9 cellular contexts compared by ENCODE assay signal in genomic region chr17:72515291-72516065, GRCh38.
DNase-seq lines count a peak whose midpoint lies in the region; ATAC-seq and TF ChIP-seq lines count a peak whose summit lies in the region.
"Had no signal": no experiment of that assay in that cellular context is flagged by ENCODE, and none has a peak within 500 bp of the region (broad histone marks: within the 10 kb centered on the region; RNA-seq: fewer than 3 reads in every experiment).

No MANE protein-coding gene starts in this region.

- no peak overlapping the region for H3K4me3 ChIP-seq in gastroesophageal sphincter

- H3K36me3 Mint-ChIP-seq in activated CD4-positive, alpha-beta memory T cell treated with anti-CD3 and anti-CD28 coated beads, Interleukin-2, amount 10 ng/mL, durations not matched to agents 7 days and 5 days (ENCODE audit: low read depth), result no peaks in the 10 kb centered on the region
- H3K36me3 Mint-ChIP-seq: activated naive CD4-positive, alpha-beta T cell treated with anti-CD3 and anti-CD28 coated beads, Interleukin-2, amount 50 U/mL, for 24 hours had no signal

- POLR2A ChIA-PET in activated CD4-positive, alpha-beta memory T cell treated with anti-CD3 and anti-CD28 coated beads, Interleukin-2, amount 10 ng/mL, durations not matched to agents 7 days and 5 days (lab: Charles Lee), result no interaction called here

- no peaks in the 10 kb centered on the region for H3K36me3 ChIP-seq in gastroesophageal sphincter

- no peak for TF ChIP-seq EP300 in gastroesophageal sphincter (IDR thresholded peaks at IDR 0.05)

- 55 to 89% methylated on average over 4 to 6 of the region's 13 CpGs for WGBS in gastroesophageal sphincter (ENCODE audit: low coverage in 1 of 2), 2 donors

- H3K27me3 ChIP-seq in gastroesophageal sphincter, result peaks cover 15% of the 10 kb centered on the region

- no peak overlapping the region for H3K27ac ChIP-seq in gastroesophageal sphincter

- ATAC-seq in HG02678 (IDR thresholded peaks at IDR 0.05; ENCODE audit: unreplicated experiment) (peak; percentile 19), SK-N-SH treated with all-trans-retinoic acid at 6 μM for 48 hours (peak; percentile 53), gastroesophageal sphincter (no peak)

- CTCF ChIA-PET in activated CD4-positive, alpha-beta memory T cell treated with anti-CD3 and anti-CD28 coated beads, Interleukin-2, amount 10 ng/mL, durations not matched to agents 7 days and 5 days (lab: Charles Lee), result no interaction called here

- H3K4me1 Mint-ChIP-seq in activated CD4-positive, alpha-beta memory T cell treated with anti-CD3 and anti-CD28 coated beads, Interleukin-2, amount 10 ng/mL, durations not matched to agents 7 days and 5 days, result no peaks in the 10 kb centered on the region
- H3K4me1 Mint-ChIP-seq: activated naive CD4-positive, alpha-beta T cell treated with anti-CD3 and anti-CD28 coated beads, Interleukin-2, amount 50 U/mL, for 24 hours had no signal

- H3K27ac Mint-ChIP-seq in activated CD4-positive, alpha-beta memory T cell treated with anti-CD3 and anti-CD28 coated beads, Interleukin-2, amount 10 ng/mL, durations not matched to agents 7 days and 5 days, result no peak overlapping the region
- H3K27ac Mint-ChIP-seq: activated naive CD4-positive, alpha-beta T cell treated with anti-CD3 and anti-CD28 coated beads, Interleukin-2, amount 50 U/mL, for 24 hours had no signal

- no peaks in the 10 kb centered on the region for H3K9me3 ChIP-seq in gastroesophageal sphincter

- H3K9me3 Mint-ChIP-seq in activated CD4-positive, alpha-beta memory T cell treated with anti-CD3 and anti-CD28 coated beads, Interleukin-2, amount 10 ng/mL, durations not matched to agents 7 days and 5 days, result no peaks in the 10 kb centered on the region
- H3K9me3 Mint-ChIP-seq: activated naive CD4-positive, alpha-beta T cell treated with anti-CD3 and anti-CD28 coated beads, Interleukin-2, amount 50 U/mL, for 24 hours had no signal

- H3K27me3 Mint-ChIP-seq in activated CD4-positive, alpha-beta memory T cell treated with anti-CD3 and anti-CD28 coated beads, Interleukin-2, amount 10 ng/mL, durations not matched to agents 7 days and 5 days, result no peaks in the 10 kb centered on the region

- no peak for TF ChIP-seq CTCF in gastroesophageal sphincter (IDR thresholded peaks at IDR 0.05)

- H3K4me1 ChIP-seq in gastroesophageal sphincter, result peaks cover 0 to 3% (median 0%) of the 10 kb centered on the region in 3 donors

- H3K4me3 Mint-ChIP-seq in activated CD4-positive, alpha-beta memory T cell treated with anti-CD3 and anti-CD28 coated beads, Interleukin-2, amount 10 ng/mL, durations not matched to agents 7 days and 5 days, result no peak overlapping the region
- H3K4me3 Mint-ChIP-seq: activated naive CD4-positive, alpha-beta T cell treated with anti-CD3 and anti-CD28 coated beads, Interleukin-2, amount 50 U/mL, for 24 hours had no signal

- no peak for TF ChIP-seq POLR2A in gastroesophageal sphincter (IDR thresholded peaks at IDR 0.05)

- DNase-seq in AG20443 (ENCODE audit: low spot score) (peak; percentile 51), kidney tubule cell (ENCODE audit: low spot score) (peak; percentile 85), epidermal melanocyte (ENCODE audit: insufficient read length, low spot score) (no peak)
- no peak for DNase-seq in activated CD4-positive, CD25-positive, alpha-beta regulatory T cell (lab: John Stamatoyannopoulos, UW)
- no peak for DNase-seq in activated CD4-positive, alpha-beta memory T cell treated with anti-CD3 and anti-CD28 coated beads, Interleukin-2, amount 10 ng/mL, durations not matched to agents 7 days and 5 days

TF ChIP-seq in SK-N-SH treated with all-trans-retinoic acid at 6 μM for 48 hours, 23 proteins besides CTCF, POLR2A, EP300 and RAD21:
- no peak for TF ChIP-seq CSDC2 (CRISPR knock-in tag; IDR thresholded peaks at IDR 0.05)
- no peak for TF ChIP-seq PATZ1 (CRISPR knock-in tag; IDR thresholded peaks at IDR 0.05; ENCODE audit: borderline replicate concordance)

Comparison
In these comparisons a context has a peak if more than half of its experiments do, and no peak if none do; other contexts are left out.
1. DNase-seq: peak in AG20443 (single experiment) and kidney tubule cell (single experiment); none in epidermal melanocyte (single experiment), activated CD4-positive, CD25-positive, alpha-beta regulatory T cell (0 of 4) and activated CD4-positive, alpha-beta memory T cell treated with anti-CD3 and anti-CD28 coated beads, Interleukin-2, amount 10 ng/mL, durations not matched to agents 7 days and 5 days (single experiment).